9 cellular contexts compared by ENCODE assay signal in genomic region chr12:20370001-20370381, GRCh38. TPM values are rescaled to one million over a fixed set of nuclear protein-coding genes. Genes with fewer than 3 reads are reported as not detected.
DNase-seq lines count a peak whose midpoint lies in the region; ATAC-seq, FAIRE-seq and TF ChIP-seq lines count a peak whose summit lies in the region.
"Had no signal": no experiment of that assay in that cellular context is flagged by ENCODE, and none has a peak within 500 bp of the region (broad histone marks: within the 10 kb centered on the region; RNA-seq: fewer than 3 reads in every experiment).

No MANE protein-coding gene starts in this region.

- H4K20me1 ChIP-seq in endothelial cell of umbilical vein (replicated peaks; ENCODE audit: control insufficient read depth, extremely low read depth, insufficient read depth, low read length): no peaks in the 10 kb centered on the region

- peak overlapping the region; percentile 88 for H2AFZ ChIP-seq in endothelial cell of umbilical vein (ENCODE audit: low read depth, low read length)

- H3K9me3 Mint-ChIP-seq in activated T-cell treated with anti-CD3 and anti-CD28 coated beads, Interleukin-2, amount 50 U/mL, for 24 hours: no peaks in the 10 kb centered on the region
- no peaks in the 10 kb centered on the region for H3K9me3 Mint-ChIP-seq in T-cell

- H3K27me3 ChIP-seq in endothelial cell of umbilical vein (ENCODE audit: control insufficient read depth in 2 of 2, insufficient read depth in 2 of 2, low read length in 2 of 2): no peaks in the 10 kb centered on the region

- WGBS in mesodermal cell (ENCODE audit: insufficient coverage in 2 of 2), 2 experiments: 1% methylated on average over 20 to 22 of the region's 22 CpGs

- TF ChIP-seq POLR2A in endothelial cell of umbilical vein (IDR thresholded peaks at IDR 0.05; ENCODE audit: low read depth, low read length): no peak

- peak overlapping the region; percentile 98 for H3K4me2 ChIP-seq in endothelial cell of umbilical vein (ENCODE audit: insufficient read depth, low read length)

- H3K4me1 ChIP-seq in endothelial cell of umbilical vein (ENCODE audit: control insufficient read depth, extremely low read depth, insufficient read depth, low read length) (peaks cover 34% of the 10 kb centered on the region), mesodermal cell (ENCODE audit: control insufficient read depth, insufficient read depth, low read length, poor library complexity, severe bottlenecking) (no peaks in the 10 kb centered on the region)

- CTCF ChIA-PET in endothelial cell of umbilical vein (lab: Charles Lee) (interaction anchor here (0.7 to 3.5 kb wide), 6 partner anchors 10 to 612 kb away, joined by 3 to 22 read pairs (median 4); no protein-coding TSS in a partner anchor), T-cell (lab: Charles Lee) (no interaction called here)

- H3K9ac ChIP-seq in endothelial cell of umbilical vein (replicated peaks; ENCODE audit: extremely low read depth, insufficient read depth, low read length): peak overlapping the region; percentile 90

- H3K4me3 Mint-ChIP-seq in activated T-cell treated with anti-CD3 and anti-CD28 coated beads, Interleukin-2, amount 50 U/mL, for 24 hours: peak overlapping the region; percentile 43
- peak overlapping the region in 1 of 3 donors; percentile 14 for H3K4me3 Mint-ChIP-seq in T-cell

- H3K27ac ChIP-seq in endothelial cell of umbilical vein (ENCODE audit: insufficient read depth, low read depth, low read length) (peak overlapping the region; percentile 75), mesodermal cell (ENCODE audit: low read depth, low read length, severe bottlenecking) (no peak overlapping the region)

- TF ChIP-seq CTCF in endothelial cell of umbilical vein (IDR thresholded peaks at IDR 0.05; ENCODE audit: extremely low read depth in 1 of 2, insufficient read depth in 1 of 2, low read depth in 1 of 2, low read length in 2 of 2): no peak

- H3K27ac Mint-ChIP-seq in activated T-cell treated with anti-CD3 and anti-CD28 coated beads, Interleukin-2, amount 50 U/mL, for 24 hours: no peak overlapping the region
- H3K27ac Mint-ChIP-seq in T-cell: no peak overlapping the region

- POLR2A ChIA-PET in endothelial cell of umbilical vein (lab: Charles Lee): no interaction called here
- POLR2A ChIA-PET in T-cell (lab: Charles Lee): no interaction called here

- FAIRE-seq in endothelial cell of umbilical vein (lab: Jason Lieb, UNC): peak; percentile 42
- no peak for FAIRE-seq in urothelium cell line (lab: Jason Lieb, UNC)

- ATAC-seq in T-cell (replicated peaks in 1 of 4): no peak
- ATAC-seq in GM18867 (IDR thresholded peaks at IDR 0.05; ENCODE audit: unreplicated experiment): no peak

- H3K4me1 Mint-ChIP-seq in activated T-cell treated with anti-CD3 and anti-CD28 coated beads, Interleukin-2, amount 50 U/mL, for 24 hours (ENCODE audit: low read depth): peaks cover 14% of the 10 kb centered on the region
- peaks cover 0 to 14% (median 13%) of the 10 kb centered on the region in 3 donors for H3K4me1 Mint-ChIP-seq in T-cell

- H3K27me3 Mint-ChIP-seq in activated T-cell treated with anti-CD3 and anti-CD28 coated beads, Interleukin-2, amount 50 U/mL, for 24 hours: peaks cover 63% of the 10 kb centered on the region
- peaks cover 37 to 46% of the 10 kb centered on the region in 2 donors for H3K27me3 Mint-ChIP-seq in T-cell

- TSS peak; percentile 46 for BruUV-seq in endothelial cell of umbilical vein (replicated peaks; lab: Mats Ljungman, UMichigan)

- H3K9me3 ChIP-seq in endothelial cell of umbilical vein (replicated peaks; ENCODE audit: control insufficient read depth, insufficient read depth, low read length): no peaks in the 10 kb centered on the region
- H3K9me3 ChIP-seq in mesodermal cell (ENCODE audit: control insufficient read depth, low read length): no peaks in the 10 kb centered on the region

- dilution Hi-C loops in endothelial cell of umbilical vein (cut with MboI; ENCODE audit: extremely low pct_ligation_motif_present, low sequenced_read_pairs): no loop called here

- H3K9me1 ChIP-seq in endothelial cell of umbilical vein (replicated peaks; ENCODE audit: control insufficient read depth, extremely low read depth, insufficient read depth, low read length): no peaks in the 10 kb centered on the region

- peaks cover 51% of the 10 kb centered on the region for H3K79me2 ChIP-seq in endothelial cell of umbilical vein (ENCODE audit: control insufficient read depth, insufficient read depth, low read length)

- intact Hi-C loops in endothelial cell of umbilical vein (cut with micrococcal nuclease): no loop called here

- H3K36me3 ChIP-seq in endothelial cell of umbilical vein (ENCODE audit: control insufficient read depth in 2 of 2, extremely low read depth in 1 of 2, insufficient read depth in 2 of 2, low read length in 2 of 2): no peaks in the 10 kb centered on the region
- H3K36me3 ChIP-seq in mesodermal cell (ENCODE audit: control insufficient read depth, insufficient read depth, low read length): no peaks in the 10 kb centered on the region

- no peaks in the 10 kb centered on the region for H3K36me3 Mint-ChIP-seq in activated T-cell treated with anti-CD3 and anti-CD28 coated beads, Interleukin-2, amount 50 U/mL, for 24 hours (ENCODE audit: low read depth)
- H3K36me3 Mint-ChIP-seq in T-cell: no peaks in the 10 kb centered on the region

- H3K4me3 ChIP-seq in endothelial cell of umbilical vein (replicated peaks in 1 of 3; ENCODE audit: insufficient read depth in 1 of 3, low read depth in 1 of 3, low read length in 3 of 3) (peak overlapping the region; percentile 87 to 99 (median 97)), mesodermal cell (ENCODE audit: extremely low read depth, insufficient read depth, low read length, poor library complexity, severe bottlenecking) (peak overlapping the region; percentile 61)

- no peak for DNase-seq in activated T-cell treated with anti-CD3 and anti-CD28 coated beads, Interleukin-2, amount 50 U/mL, for 24 hours
- DNase-seq in activated T-cell treated with anti-CD3 and anti-CD28 coated beads, Interleukin-2, amount 50 U/mL, for 1 hour: no peak
- DNase-seq in endothelial cell of umbilical vein (ENCODE audit: low read depth, low spot score) (peak; percentile 66), urothelium cell line (ENCODE audit: low spot score) (peak; percentile 3), NCI-H1417 treated with DMSO at 0.1 percent for 48 hours (lab: John Stamatoyannopoulos, UW) (no peak), T-cell (no peak)

TF ChIP-seq in endothelial cell of umbilical vein, 7 proteins besides CTCF, POLR2A, EP300 and RAD21:
- no peak for TF ChIP-seq JUN (IDR thresholded peaks at IDR 0.05; ENCODE audit: borderline replicate concordance, insufficient read depth, insufficient read length, low read depth)
- TF ChIP-seq EZH2 (IDR thresholded peaks at IDR 0.05; ENCODE audit: borderline replicate concordance, low read depth, low read length, severe bottlenecking): no peak
- TF ChIP-seq POLR2AphosphoS5 (IDR thresholded peaks at IDR 0.05; ENCODE audit: insufficient read depth, low read depth, low read length): no peak
- no peak for TF ChIP-seq GATA2 (IDR thresholded peaks at IDR 0.05; ENCODE audit: insufficient read depth, insufficient read length, low read depth, low read length)
- TF ChIP-seq MYC (IDR thresholded peaks at IDR 0.05; ENCODE audit: low read depth, low read length): no peak
- TF ChIP-seq FOS (IDR thresholded peaks at IDR 0.05; ENCODE audit: borderline replicate concordance, insufficient read depth, low read length): no peak
- no peak for TF ChIP-seq MAX (IDR thresholded peaks at IDR 0.05; ENCODE audit: insufficient read depth, insufficient read length)

RNA-seq across cellular contexts. Expression of gene PDE3A, which starts 1.7 kb away (rescaled TPM):
- total RNA-seq in endothelial cell of umbilical vein: 25.7 and 27.4 TPM in 2 replicates
- 12.9 and 14.0 TPM in 2 replicates for polyA plus RNA-seq in endothelial cell of umbilical vein
- polyA plus RNA-seq in endothelial cell of umbilical vein (2011; cell fraction: cytosol; rRNA removed): 8.5 and 9.2 TPM in 2 replicates
- polyA plus RNA-seq in endothelial cell of umbilical vein (2011; cell fraction: nucleus; rRNA removed): 29.2 and 33.7 TPM in 2 replicates
- polyA plus RNA-seq in endothelial cell of umbilical vein (2012): 9.4 and 10.2 TPM in 2 replicates
- polyA minus RNA-seq in endothelial cell of umbilical vein: 75.7 and 87.0 TPM in 2 replicates
- 151 TPM for polyA minus RNA-seq in endothelial cell of umbilical vein (2011; cell fraction: cytosol; rRNA and poly(A)+ RNA removed)
- 146 and 150 TPM in 2 replicates for polyA minus RNA-seq in endothelial cell of umbilical vein (2011; cell fraction: nucleus; rRNA and poly(A)+ RNA removed)
- polyA plus RNA-seq in mesodermal cell (2013, experiment 1 of 2): 15.1 TPM
- 15.6 TPM for polyA plus RNA-seq in mesodermal cell (2013, experiment 2 of 2)
- total RNA-seq in T-cell: under 1 TPM in 3 of 5 donors, not detected in 2; 0.03 to 0.10 (median 0.09) TPM
- total RNA-seq: activated CD8-positive, alpha-beta memory T cell treated with anti-CD3 and anti-CD28 coated beads for 36 hours had no signal

Comparison
In these comparisons a context has a peak if more than half of its experiments do, and no peak if none do; other contexts are left out.
1. DNase-seq: peak in endothelial cell of umbilical vein (single experiment) and urothelium cell line (single experiment); none in activated T-cell treated with anti-CD3 and anti-CD28 coated beads, Interleukin-2, amount 50 U/mL, for 24 hours (single experiment), activated T-cell treated with anti-CD3 and anti-CD28 coated beads, Interleukin-2, amount 50 U/mL, for 1 hour (single experiment), NCI-H1417 treated with DMSO at 0.1 percent for 48 hours (single experiment) and T-cell (0 of 34).
2. RNA of gene PDE3A, which starts 1.7 kb away (total RNA-seq): 25.7 to 27.4 TPM in endothelial cell of umbilical vein; 0.03 to 0.10 TPM in T-cell; every median in the first group is over 10 times any median in the second.